ENCODE assay signal across 9 cellular contexts in genomic region chr3:49028298-49028672, GRCh38. TPM values are rescaled to one million over a fixed set of nuclear protein-coding genes. Genes with fewer than 3 reads are reported as not detected.
DNase-seq lines count a peak whose midpoint lies in the region; ATAC-seq, FAIRE-seq and TF ChIP-seq lines count a peak whose summit lies in the region.
"Had no signal": no experiment of that assay in that cellular context is flagged by ENCODE, and none has a peak within 500 bp of the region (broad histone marks: within the 10 kb centered on the region; RNA-seq: fewer than 3 reads in every experiment).

No MANE protein-coding gene starts in this region.

- H3K4me1 ChIP-seq in A549 (peaks cover 21% of the 10 kb centered on the region), HUES6 (ENCODE audit: control insufficient read depth, insufficient read depth, low read length) (peaks cover 7% of the 10 kb centered on the region)

- H3K4me2 ChIP-seq in A549: peak overlapping the region; percentile 99

- no peak for TF ChIP-seq CTCF in A549 (IDR thresholded peaks at IDR 0.05)
- TF ChIP-seq CTCF in MCF 10A (IDR thresholded peaks at IDR 0.05; ENCODE audit: unreplicated experiment): no peak
- TF ChIP-seq CTCF in mesothelial cell of epicardium (IDR thresholded peaks at IDR 0.05; ENCODE audit: unreplicated experiment): no peak
- TF ChIP-seq CTCF in GM13977 (IDR thresholded peaks at IDR 0.05; ENCODE audit: extremely low read depth, insufficient read depth, missing control alignments): no peak

- CTCF ChIA-PET in A549 (lab: Yijun Ruan, JAX) (interaction anchor here (1.1 to 1.7 kb wide), 4 partner anchors 9 to 66 kb away, joined by 3 to 5 read pairs (median 4); partner anchors contain the start of gene QRICH1), MCF 10A (lab: Yijun Ruan, JAX) (interaction anchor here (1.9 kb wide), 1 partner anchor 39 kb away, joined by 7 read pairs; no protein-coding TSS in a partner anchor)

- H3K9me3 ChIP-seq in A549 (no peaks in the 10 kb centered on the region), HUES6 (ENCODE audit: control insufficient read depth, insufficient read depth, low read depth, low read length) (no peaks in the 10 kb centered on the region)

- H3K9ac ChIP-seq in HUES6 (ENCODE audit: low read length): peak overlapping the region; percentile 86

- no peaks in the 10 kb centered on the region for H3K9me3 Mint-ChIP-seq in MCF 10A (ENCODE audit: unreplicated experiment)
- no peaks in the 10 kb centered on the region for H3K9me3 Mint-ChIP-seq in mesothelial cell of epicardium

- H3K27ac Mint-ChIP-seq in MCF 10A (ENCODE audit: low read depth, unreplicated experiment) (peak overlapping the region; percentile 99), mesothelial cell of epicardium (peak overlapping the region; percentile 97)

- intact Hi-C loops in MCF 10A (cut with micrococcal nuclease): loop anchor here (5.0 to 10.0 kb wide), 2 partner anchors 64 to 127 kb away; partner anchors contain the start of gene QRICH1

- peaks cover 40% of the 10 kb centered on the region for H3K4me1 Mint-ChIP-seq in MCF 10A (ENCODE audit: insufficient read depth, unreplicated experiment)
- peaks cover 20% of the 10 kb centered on the region for H3K4me1 Mint-ChIP-seq in mesothelial cell of epicardium

- no peaks in the 10 kb centered on the region for H3K27me3 Mint-ChIP-seq in MCF 10A (ENCODE audit: insufficient read depth, unreplicated experiment)
- H3K27me3 Mint-ChIP-seq in mesothelial cell of epicardium (ENCODE audit: low read depth): no peaks in the 10 kb centered on the region

- TF ChIP-seq RAD21 in A549 (conservative IDR thresholded peaks at IDR 0.05 in 1 of 2, IDR thresholded peaks at IDR 0.05 in 1 of 2): no peak

- peaks cover 83% of the 10 kb centered on the region for H3K36me3 ChIP-seq in HUES6 (ENCODE audit: control insufficient read depth, insufficient read depth, low read length)

- POLR2A ChIA-PET in A549 (lab: Yijun Ruan, JAX): interaction anchor here (1.4 to 1.8 kb wide), 3 partner anchors 17 to 66 kb away, joined by 6 to 28 read pairs (median 18); partner anchors contain the start of genes QRICH1 and WDR6
- POLR2A ChIA-PET in MCF 10A (lab: Yijun Ruan, JAX): interaction anchor here (1.5 to 2.4 kb wide), 9 partner anchors 9 to 324 kb away, joined by 5 to 47 read pairs (median 11); partner anchors contain the start of genes DALRD3, LAMB2, QARS1 and QRICH1

- TF ChIP-seq POLR2A in A549 (IDR thresholded peaks at IDR 0.05; ENCODE audit: low read length): no peak

- 0 out of 6 replicates have a peak, but pooled peaks of 1 of the 2 experiments have one; percentile 1 for ATAC-seq in A549
- no peak for ATAC-seq in HG02610 (IDR thresholded peaks at IDR 0.05; ENCODE audit: unreplicated experiment)
- ATAC-seq in GM19035 (IDR thresholded peaks at IDR 0.05; ENCODE audit: unreplicated experiment): no peak

- in situ Hi-C loops in GM13977 (cut with MboI; ENCODE audit: low pct_unique_long_range_greater_than_20kb, low sequenced_read_pairs, unreplicated experiment): no loop called here

- H3K27ac ChIP-seq in A549 (peak overlapping the region; percentile 90 to 91), HUES6 (ENCODE audit: low read depth, low read length) (no peak overlapping the region)

- peak overlapping the region; percentile 95 for H3K4me3 Mint-ChIP-seq in MCF 10A (ENCODE audit: unreplicated experiment)
- peak overlapping the region; percentile 91 for H3K4me3 Mint-ChIP-seq in mesothelial cell of epicardium

- TF ChIP-seq EP300 in A549 (IDR thresholded peaks at IDR 0.05): no peak

- peak overlapping the region; percentile 81 for H3K4me3 ChIP-seq in A549
- H3K4me3 ChIP-seq in HUES6 (ENCODE audit: low read depth, low read length): peak overlapping the region; percentile 73

- no TSS peak for BruUV-seq in MCF 10A (replicated peaks; lab: Mats Ljungman, UMichigan)

- WGBS in A549 (ENCODE audit: missing lambda C conversion rate): 82% methylated on average over 4 of the region's 4 CpGs

- H3K27me3 ChIP-seq in HUES6 (ENCODE audit: control insufficient read depth, insufficient read depth, low read length): no peaks in the 10 kb centered on the region

- H3K36me3 Mint-ChIP-seq in MCF 10A (ENCODE audit: insufficient read depth, unreplicated experiment): peaks cover 99% of the 10 kb centered on the region
- peaks cover 20% of the 10 kb centered on the region for H3K36me3 Mint-ChIP-seq in mesothelial cell of epicardium

- no peak for FAIRE-seq in A549 (lab: Jason Lieb, UNC)

- DNase-seq in A549 (ENCODE audit: low read depth in 1 of 2, low spot score in 1 of 2) (no peak), MCF 10A (ENCODE audit: unreplicated experiment) (no peak), mesothelial cell of epicardium (ENCODE audit: low spot score in 2 of 2, unreplicated experiment in 2 of 2) (no peak), GM13977 (ENCODE audit: low spot score) (no peak), HK-2 (ENCODE audit: unreplicated experiment) (no peak)
- DNase-seq: NCI-H1436 treated with DMSO at 0.1 percent for 48 hours had no signal

TF ChIP-seq in A549, 52 proteins besides CTCF, POLR2A, EP300 and RAD21:
- TF ChIP-seq ESRRA (IDR thresholded peaks at IDR 0.05; ENCODE audit: borderline replicate concordance, low read length) (no peak), E2F6 (IDR thresholded peaks at IDR 0.05; ENCODE audit: borderline replicate concordance, low read depth) (no peak), CBX8 (IDR thresholded peaks at IDR 0.05) (no peak), RFX5 (IDR thresholded peaks at IDR 0.05) (no peak), PBX3 (IDR thresholded peaks at IDR 0.05) (no peak), SREBF2 (IDR thresholded peaks at IDR 0.05) (no peak), ZNF302 (CRISPR knock-in tag; IDR thresholded peaks at IDR 0.05) (no peak)

RNA-seq across cellular contexts. Expression of gene IMPDH2, which starts 0.9 kb away (rescaled TPM):
- polyA plus RNA-seq in A549 (2011; rRNA removed) (212 and 222 TPM in 2 replicates), A549 (2017; fragmentation: RNase III; extraction: RNeasy Plus Mini Kit Qiagen cat#74134 plus additional on column Dnase treatment) (175 to 203 TPM (median 177 TPM) in 3 replicates)
- polyA plus RNA-seq in A549 (2012; cell fraction: cytosol; rRNA removed): 207 and 237 TPM in 2 replicates
- polyA plus RNA-seq in A549 (2012; cell fraction: nucleus; rRNA removed): 220 and 246 TPM in 2 replicates
- polyA minus RNA-seq in A549 (2011; rRNA and poly(A)+ RNA removed): 336 and 390 TPM in 2 replicates
- total RNA-seq in MCF 10A (2022) (317 and 476 TPM in 2 replicates), mesothelial cell of epicardium (207 to 217 TPM (median 216 TPM) in 3 replicates)

RNA-seq across cellular contexts. Expression of gene NDUFAF3, which starts 6.4 kb away (rescaled TPM):
- 44.3 and 46.5 TPM in 2 replicates for polyA plus RNA-seq in A549 (2011; rRNA removed)
- polyA plus RNA-seq in A549 (2012; cell fraction: cytosol; rRNA removed): 117 and 142 TPM in 2 replicates
- 75.9 and 117 TPM in 2 replicates for polyA plus RNA-seq in A549 (2012; cell fraction: nucleus; rRNA removed)
- polyA plus RNA-seq in A549 (2017; fragmentation: RNase III; extraction: RNeasy Plus Mini Kit Qiagen cat#74134 plus additional on column Dnase treatment): 68.1 to 76.9 TPM (median 71.4 TPM) in 3 replicates
- 52.6 and 55.7 TPM in 2 replicates for polyA minus RNA-seq in A549 (2011; rRNA and poly(A)+ RNA removed)
- 77.8 and 86.5 TPM in 2 replicates for total RNA-seq in MCF 10A (2022)
- 61.4 to 63.4 TPM (median 62.0 TPM) in 3 replicates for total RNA-seq in mesothelial cell of epicardium

RNA-seq across cellular contexts. Expression of gene DALRD3, which starts 9.9 kb away (rescaled TPM):
- 35.8 and 47.1 TPM in 2 replicates for polyA plus RNA-seq in A549 (2011; rRNA removed)
- polyA plus RNA-seq in A549 (2012; cell fraction: cytosol; rRNA removed): 41.1 and 49.9 TPM in 2 replicates
- polyA plus RNA-seq in A549 (2012; cell fraction: nucleus; rRNA removed): 126 and 127 TPM in 2 replicates
- polyA plus RNA-seq in A549 (2017; fragmentation: RNase III; extraction: RNeasy Plus Mini Kit Qiagen cat#74134 plus additional on column Dnase treatment): 20.1 to 21.4 TPM (median 20.5 TPM) in 3 replicates
- 60.7 and 76.0 TPM in 2 replicates for polyA minus RNA-seq in A549 (2011; rRNA and poly(A)+ RNA removed)
- total RNA-seq in MCF 10A (2022): 41.8 and 42.7 TPM in 2 replicates
- total RNA-seq in mesothelial cell of epicardium: 22.1 to 24.2 TPM (median 23.4 TPM) in 3 replicates

RNA-seq across cellular contexts. Expression of gene WDR6, which starts 21.1 kb away (rescaled TPM):
- 64.2 and 80.5 TPM in 2 replicates for polyA plus RNA-seq in A549 (2011; rRNA removed)
- polyA plus RNA-seq in A549 (2012; cell fraction: cytosol; rRNA removed): 105 and 126 TPM in 2 replicates
- polyA plus RNA-seq in A549 (2012; cell fraction: nucleus; rRNA removed): 629 and 659 TPM in 2 replicates
- 97.6 to 106 TPM (median 99.6 TPM) in 3 replicates for polyA plus RNA-seq in A549 (2017; fragmentation: RNase III; extraction: RNeasy Plus Mini Kit Qiagen cat#74134 plus additional on column Dnase treatment)
- polyA minus RNA-seq in A549 (2011; rRNA and poly(A)+ RNA removed): 96.2 and 100 TPM in 2 replicates
- total RNA-seq in MCF 10A (2022): 112 and 116 TPM in 2 replicates
- 384 to 409 TPM (median 396 TPM) in 3 replicates for total RNA-seq in mesothelial cell of epicardium

RNA-seq across cellular contexts. Expression of gene P4HTM, which starts 38.2 kb away (rescaled TPM):
- 16.4 and 18.9 TPM in 2 replicates for polyA plus RNA-seq in A549 (2011; rRNA removed)
- 23.9 and 26.5 TPM in 2 replicates for polyA plus RNA-seq in A549 (2012; cell fraction: cytosol; rRNA removed)
- 77.9 and 98.6 TPM in 2 replicates for polyA plus RNA-seq in A549 (2012; cell fraction: nucleus; rRNA removed)
- 12.1 to 14.4 TPM (median 13.8 TPM) in 3 replicates for polyA plus RNA-seq in A549 (2017; fragmentation: RNase III; extraction: RNeasy Plus Mini Kit Qiagen cat#74134 plus additional on column Dnase treatment)
- polyA minus RNA-seq in A549 (2011; rRNA and poly(A)+ RNA removed): 26.4 and 30.0 TPM in 2 replicates
- 18.8 and 26.1 TPM in 2 replicates for total RNA-seq in MCF 10A (2022)
- total RNA-seq in mesothelial cell of epicardium: 57.9 to 59.9 TPM (median 58.4 TPM) in 3 replicates
